In genomic region chr1:202013601-202014000, GRCh38 we compare ENCODE assay signal across 23 cellular contexts. TPM values are rescaled to one million over a fixed set of nuclear protein-coding genes. Genes with fewer than 3 reads are reported as not detected.
DNase-seq lines count a peak whose midpoint lies in the region; ATAC-seq and TF ChIP-seq lines count a peak whose summit lies in the region.
"Had no signal": no experiment of that assay in that cellular context is flagged by ENCODE, and none has a peak within 500 bp of the region (broad histone marks: within the 10 kb centered on the region; RNA-seq: fewer than 3 reads in every experiment).

No MANE protein-coding gene starts in this region.

- H3K36me3 ChIP-seq in PC-3 (ENCODE audit: low read depth, low read length): peaks cover 40% of the 10 kb centered on the region
- peaks cover 8 to 37% of the 10 kb centered on the region in 2 donors for H3K36me3 ChIP-seq in esophagus (ENCODE audit: control insufficient read depth in 2 of 2, insufficient read depth in 2 of 2, low read length in 1 of 2)
- peaks cover 56% of the 10 kb centered on the region for H3K36me3 ChIP-seq in mucosa of stomach (ENCODE audit: control insufficient read depth, insufficient read depth, low read length)
- H3K36me3 ChIP-seq: left ventricle myocardium inferior had no signal

- intact Hi-C loops in PC-3 (cut with micrococcal nuclease): no loop called here

- H3K4me3 Mint-ChIP-seq in type B pancreatic cell: peak overlapping the region; percentile 96
- H3K4me3 Mint-ChIP-seq: activated CD4-positive, alpha-beta memory T cell treated with anti-CD3 and anti-CD28 coated beads for 36 hours; activated naive CD4-positive, alpha-beta T cell treated with anti-CD3 and anti-CD28 coated beads, Interleukin-2, amount 50 U/mL, for 24 hours; stimulated activated naive CD8-positive, alpha-beta T cell treated with anti-CD3 and anti-CD28 coated beads, Interleukin-15, Interleukin-2, amounts not matched to agents 100 ng/mL and 50 ng/mL, for 24 hours had no signal

- no peaks in the 10 kb centered on the region for H3F3A ChIP-seq in PC-3 (ENCODE audit: low read length, unreplicated experiment)

- peaks cover 68% of the 10 kb centered on the region for H3K79me2 ChIP-seq in PC-3 (ENCODE audit: low read length)

- H3K27me3 ChIP-seq in PC-3 (ENCODE audit: low read length) (no peaks in the 10 kb centered on the region), esophagus (ENCODE audit: control insufficient read depth in 1 of 2, insufficient read depth in 2 of 2, low read length in 2 of 2) (no peaks in the 10 kb centered on the region), mucosa of stomach (ENCODE audit: control insufficient read depth, insufficient read depth, low read length) (no peaks in the 10 kb centered on the region)
- H3K27me3 ChIP-seq: MG63, thyroid gland had no signal

- peaks cover 22% of the 10 kb centered on the region for H3K36me3 Mint-ChIP-seq in type B pancreatic cell
- H3K36me3 Mint-ChIP-seq: activated CD4-positive, alpha-beta memory T cell treated with anti-CD3 and anti-CD28 coated beads for 36 hours; activated naive CD4-positive, alpha-beta T cell treated with anti-CD3 and anti-CD28 coated beads, Interleukin-2, amount 50 U/mL, for 24 hours had no signal

- H3K9ac ChIP-seq in PC-3 (ENCODE audit: low read length) (no peak overlapping the region), mucosa of stomach (ENCODE audit: low read length) (peak overlapping the region; percentile 100)

- H3K9me3 ChIP-seq in PC-3 (ENCODE audit: low read length): no peaks in the 10 kb centered on the region
- no peaks in the 10 kb centered on the region for H3K9me3 ChIP-seq in esophagus (ENCODE audit: control insufficient read depth in 2 of 2, insufficient read depth in 1 of 2, low read depth in 1 of 2, low read length in 1 of 2)
- H3K9me3 ChIP-seq in mucosa of stomach (ENCODE audit: control insufficient read depth, low read length): no peaks in the 10 kb centered on the region
- H3K9me3 ChIP-seq: left ventricle myocardium inferior, MG63, thyroid gland had no signal

- CTCF ChIA-PET in PC-3 (lab: Charles Lee): no interaction called here

- peaks cover 3% of the 10 kb centered on the region for H3K27me3 Mint-ChIP-seq in type B pancreatic cell
- H3K27me3 Mint-ChIP-seq: stimulated activated naive CD8-positive, alpha-beta T cell treated with anti-CD3 and anti-CD28 coated beads, Interleukin-15, Interleukin-2, amounts not matched to agents 100 ng/mL and 50 ng/mL, for 24 hours had no signal

- H3K27ac ChIP-seq in PC-3 (ENCODE audit: low read length) (no peak overlapping the region), esophagus (ENCODE audit: low read depth in 2 of 2, low read length in 1 of 2) (peak overlapping the region; percentile 49 to 53)
- H3K27ac ChIP-seq: left ventricle myocardium inferior, RWPE1, thyroid gland had no signal

- H3K4me1 ChIP-seq in PC-3 (ENCODE audit: insufficient read depth, low read length) (peaks cover 82% of the 10 kb centered on the region), esophagus (ENCODE audit: control insufficient read depth in 2 of 2, insufficient read depth in 2 of 2, low read length in 1 of 2) (peaks cover 4 to 18% of the 10 kb centered on the region in 2 donors), mucosa of stomach (ENCODE audit: control insufficient read depth, insufficient read depth, low read length) (peaks cover 38% of the 10 kb centered on the region)

- H3K4me2 ChIP-seq in PC-3 (ENCODE audit: low read length): peak overlapping the region; percentile 98

- POLR2A ChIA-PET in PC-3 (lab: Charles Lee; ENCODE audit: unreplicated experiment): no interaction called here

- no TSS peak for BruUV-seq in PC-3 (replicated peaks; lab: Mats Ljungman, UMichigan)

- H3K27ac Mint-ChIP-seq in type B pancreatic cell: peak overlapping the region; percentile 96
- H3K27ac Mint-ChIP-seq: activated CD4-positive, alpha-beta memory T cell treated with anti-CD3 and anti-CD28 coated beads for 36 hours; activated naive CD4-positive, alpha-beta T cell treated with anti-CD3 and anti-CD28 coated beads, Interleukin-2, amount 50 U/mL, for 24 hours; activated T-helper 2 cell treated with anti-CD3 and anti-CD28 coated beads, Interferon-gamma antibody, Interleukin-2, Interleukin-4, amounts not matched to agents 10 μg/mL and 5 μg/mL and 100 μg/mL, durations not matched to agents 14 hours and 24 hours and 36 hours; stimulated activated naive CD8-positive, alpha-beta T cell treated with anti-CD3 and anti-CD28 coated beads, Interleukin-15, Interleukin-2, amounts not matched to agents 100 ng/mL and 50 ng/mL, for 24 hours had no signal

- ATAC-seq in PC-3: no peak
- ATAC-seq: sciatic nerve had no signal

- WGBS in esophagus, 2 donors: 80 to 90% methylated on average over 11 of the region's 11 CpGs

- DNase-seq in PC-3: no peak
- no peak for DNase-seq in type B pancreatic cell (ENCODE audit: extremely low spot score, unreplicated experiment)
- no peak for DNase-seq in stimulated activated CD8-positive, alpha-beta memory T cell treated with anti-CD3 and anti-CD28 coated beads, Interleukin-4, amount 100 ng/mL, for 48 hours
- DNase-seq in NCI-H2029 treated with DMSO at 0.1 percent for 48 hours (lab: John Stamatoyannopoulos, UW): no peak
- DNase-seq in NAMALWA (ENCODE audit: low spot score): no peak
- DNase-seq: activated CD4-positive, alpha-beta memory T cell treated with anti-CD3 and anti-CD28 coated beads for 36 hours; activated CD4-positive, CD25-positive, alpha-beta regulatory T cell treated with anti-CD3 and anti-CD28 coated beads, Interleukin-2, amount 50 U/mL, for 72 hours; activated CD8-positive, alpha-beta memory T cell treated with anti-CD3 and anti-CD28 coated beads, Interleukin-2, amount 50 U/mL, for 48 hours; amygdala; C1 segment of cervical spinal cord; KG1; left ventricle myocardium inferior; MG63; NCI-H2107; NCI-H748 treated with DMSO at 0.1 percent for 48 hours; thyroid gland had no signal

- H3K9me3 Mint-ChIP-seq in type B pancreatic cell: no peaks in the 10 kb centered on the region
- H3K9me3 Mint-ChIP-seq: activated CD4-positive, alpha-beta memory T cell treated with anti-CD3 and anti-CD28 coated beads for 36 hours; activated naive CD4-positive, alpha-beta T cell treated with anti-CD3 and anti-CD28 coated beads, Interleukin-2, amount 50 U/mL, for 24 hours; activated T-helper 2 cell treated with anti-CD3 and anti-CD28 coated beads, Interferon-gamma antibody, Interleukin-2, Interleukin-4, amounts not matched to agents 10 μg/mL and 5 μg/mL and 100 μg/mL, durations not matched to agents 14 hours and 24 hours and 36 hours; stimulated activated naive CD8-positive, alpha-beta T cell treated with anti-CD3 and anti-CD28 coated beads, Interleukin-15, Interleukin-2, amounts not matched to agents 100 ng/mL and 50 ng/mL, for 24 hours had no signal

- H4K20me1 ChIP-seq in PC-3 (ENCODE audit: low read length): peaks cover 52% of the 10 kb centered on the region

- peaks cover 30% of the 10 kb centered on the region for H3K4me1 Mint-ChIP-seq in type B pancreatic cell (ENCODE audit: unreplicated experiment)
- H3K4me1 Mint-ChIP-seq: activated naive CD4-positive, alpha-beta T cell treated with anti-CD3 and anti-CD28 coated beads, Interleukin-2, amount 50 U/mL, for 24 hours had no signal

- H3K4me3 ChIP-seq in PC-3 (ENCODE audit: low read length): peak overlapping the region; percentile 95
- peak overlapping the region; percentile 65 to 76 for H3K4me3 ChIP-seq in esophagus (ENCODE audit: low read depth in 1 of 2, low read length in 2 of 2)
- peak overlapping the region; percentile 99 for H3K4me3 ChIP-seq in mucosa of stomach (ENCODE audit: low read length)
- H3K4me3 ChIP-seq: left ventricle myocardium inferior, MG63, thyroid gland had no signal

- H3K9me2 ChIP-seq in PC-3 (replicated peaks; ENCODE audit: low read length): no peaks in the 10 kb centered on the region

- H2AFZ ChIP-seq in PC-3 (ENCODE audit: low read length): no peak overlapping the region

- TF ChIP-seq CTCF in PC-3 (conservative IDR thresholded peaks at IDR 0.05; ENCODE audit: low read depth, low read length) (no peak), type B pancreatic cell (conservative IDR thresholded peaks at IDR 0.05) (no peak)

RNA-seq across cellular contexts. Expression of gene ELF3, which starts 3.2 kb away (rescaled TPM):
- total RNA-seq in PC-3 (2014; rRNA removed): 399 and 460 TPM in 2 replicates
- polyA plus RNA-seq in esophagus: 100 to 1,000 TPM; 440 to 749 TPM
- total RNA-seq in type B pancreatic cell (ENCODE audit: low replicate concordance): 237 and 498 TPM in 2 replicates

RNA-seq across cellular contexts. Expression of gene RNPEP, which starts 31.2 kb away (rescaled TPM):
- total RNA-seq in PC-3 (2014; rRNA removed) (64.7 and 74.8 TPM in 2 replicates), type B pancreatic cell (ENCODE audit: low replicate concordance) (57.3 and 63.9 TPM in 2 replicates)
- polyA plus RNA-seq in esophagus: 10 to 100 TPM; 45.3 to 52.3 TPM

RNA-seq across cellular contexts. Expression of gene TIMM17A, which starts 58.3 kb away (rescaled TPM):
- total RNA-seq in PC-3 (2014; rRNA removed) (50.9 and 57.7 TPM in 2 replicates), type B pancreatic cell (ENCODE audit: low replicate concordance) (50.2 and 53.0 TPM in 2 replicates)
- 10 to 100 TPM; 21.7 to 37.4 TPM for polyA plus RNA-seq in esophagus
